In genomic region chr3:197083486-197083885, GRCh38 we compare ENCODE assay signal across 10 cellular contexts. TPM values are rescaled to one million over a fixed set of nuclear protein-coding genes. Genes with fewer than 3 reads are reported as not detected.
A peak's percentile ranks its signal among the peaks of the same experiment; 100 is the strongest.
DNase-seq lines count a peak whose midpoint lies in the region; ATAC-seq, FAIRE-seq and TF ChIP-seq lines count a peak whose summit lies in the region.
"Had no signal": no experiment of that assay in that cellular context is flagged by ENCODE, and none has a peak within 500 bp of the region (broad histone marks: within the 10 kb centered on the region; RNA-seq: fewer than 3 reads in every experiment).

No MANE protein-coding gene starts in this region.

- H2BK5ac ChIP-seq in mesendoderm (ENCODE audit: low read length): no peak overlapping the region

- H3K27ac ChIP-seq in mesendoderm (ENCODE audit: low read depth, low read length): no peak overlapping the region
- H3K27ac ChIP-seq: HL-60 had no signal

- H3K4me3 ChIP-seq in AG10803 (ENCODE audit: low read length) (no peak overlapping the region), mesendoderm (ENCODE audit: low read length) (no peak overlapping the region)

- H3K18ac ChIP-seq in mesendoderm (ENCODE audit: low read length): no peak overlapping the region

- no peak overlapping the region for H4K5ac ChIP-seq in mesendoderm (ENCODE audit: low read length)

- DNase-seq in AG10803 (ENCODE audit: low read depth): peak; percentile 67
- peak; percentile 21 for DNase-seq in HTR-8/SVneo (ENCODE audit: insufficient read length, low spot score)
- peak; percentile 85 for DNase-seq in amniotic epithelial cell (ENCODE audit: low read depth)
- DNase-seq in mesendoderm: peak; percentile 5
- DNase-seq in NCI-H2081 treated with DMSO at 0.1 percent for 48 hours (lab: John Stamatoyannopoulos, UW): no peak
- no peak for DNase-seq in NCI-H2196 (lab: John Stamatoyannopoulos, UW; ENCODE audit: unreplicated experiment)
- no peak for DNase-seq in GM20000 (ENCODE audit: low spot score)

- H3K27me3 ChIP-seq in mesendoderm (ENCODE audit: insufficient read depth, low read length, poor library complexity): no peaks in the 10 kb centered on the region

- no peak overlapping the region for H2AK5ac ChIP-seq in mesendoderm (ENCODE audit: low read length)

- TF ChIP-seq CTCF in AG10803 (conservative IDR thresholded peaks at IDR 0.05; ENCODE audit: low read length) (no peak), GM20000 (IDR thresholded peaks at IDR 0.05; ENCODE audit: extremely low read depth, missing control alignments) (no peak)

- H4K8ac ChIP-seq in mesendoderm (ENCODE audit: low read depth, low read length): no peak overlapping the region

- no peaks in the 10 kb centered on the region for H3K36me3 ChIP-seq in mesendoderm (ENCODE audit: control insufficient read depth, insufficient read depth, low read length)

- no peak overlapping the region for H3K4me2 ChIP-seq in mesendoderm (ENCODE audit: low read length)

- no peaks in the 10 kb centered on the region for H3K79me2 ChIP-seq in mesendoderm (ENCODE audit: control insufficient read depth, insufficient read depth, low read length)

- no peaks in the 10 kb centered on the region for H3K79me1 ChIP-seq in mesendoderm (ENCODE audit: low read length)

- H3K23ac ChIP-seq in mesendoderm (ENCODE audit: low read length): no peak overlapping the region

- no peak for FAIRE-seq in HTR-8/SVneo (lab: Jason Lieb, UNC)
- FAIRE-seq: GM18507 had no signal

- H2BK15ac ChIP-seq in mesendoderm (replicated peaks; ENCODE audit: low read depth): no peak overlapping the region

- H3K4me1 ChIP-seq in mesendoderm (ENCODE audit: control insufficient read depth, low read depth, low read length): peaks cover 2% of the 10 kb centered on the region

- H2BK120ac ChIP-seq in mesendoderm (ENCODE audit: low read depth, low read length): no peak overlapping the region

- WGBS in mesendoderm (ENCODE audit: extremely low coverage, insufficient coverage, low lambda C conversion rate): no CpG with 5 or more reads among the region's 4 CpGs

- no peak overlapping the region for H3K9ac ChIP-seq in mesendoderm (ENCODE audit: low read length)

- ATAC-seq in HG03439 (IDR thresholded peaks at IDR 0.05; ENCODE audit: unreplicated experiment): no peak

- no peak overlapping the region for H3K56ac ChIP-seq in mesendoderm (ENCODE audit: low read length)

- no peak overlapping the region for H3K4ac ChIP-seq in mesendoderm (ENCODE audit: low read depth, low read length)

RNA-seq across cellular contexts. Expression of gene MELTF, which starts 53.9 kb away (rescaled TPM):
- 0.95 TPM for polyA plus RNA-seq in mesendoderm (2013, experiment 1 of 2)
- polyA plus RNA-seq in mesendoderm (2013, experiment 2 of 2): 0.73 TPM

Comparison
In these comparisons a context has a peak if more than half of its experiments do, and no peak if none do; other contexts are left out.
1. DNase-seq: peak in AG10803 (single experiment), HTR-8/SVneo (single experiment), amniotic epithelial cell (single experiment) and mesendoderm (single experiment); none in NCI-H2081 treated with DMSO at 0.1 percent for 48 hours (single experiment), NCI-H2196 (single experiment) and GM20000 (single experiment).